Comparison of ENCODE assay signal across 17 cellular contexts in genomic region chr9:128025756-128026155, GRCh38. TPM values are rescaled to one million over a fixed set of nuclear protein-coding genes. Genes with fewer than 3 reads are reported as not detected.
A peak's percentile ranks its signal among the peaks of the same experiment; 100 is the strongest.
DNase-seq lines count a peak whose midpoint lies in the region; ATAC-seq and TF ChIP-seq lines count a peak whose summit lies in the region.
"Had no signal": no experiment of that assay in that cellular context is flagged by ENCODE, and none has a peak within 500 bp of the region (broad histone marks: within the 10 kb centered on the region; RNA-seq: fewer than 3 reads in every experiment).

No MANE protein-coding gene starts in this region.

- H3K27me3 Mint-ChIP-seq in CD4-positive, alpha-beta T cell, result no peaks in the 10 kb centered on the region
- no peaks in the 10 kb centered on the region for H3K27me3 Mint-ChIP-seq in activated T-helper 2 cell treated with anti-CD3 and anti-CD28 coated beads, Interferon-gamma antibody, Interleukin-2, Interleukin-4, amounts not matched to agents 10 μg/mL and 5 μg/mL and 100 μg/mL, durations not matched to agents 14 hours and 24 hours and 36 hours (ENCODE audit: low read depth)
- H3K27me3 Mint-ChIP-seq in nephron progenitor cell (ENCODE audit: low read depth, poor library complexity), result peaks cover 12% of the 10 kb centered on the region

- POLR2A ChIA-PET in CD4-positive, alpha-beta T cell (lab: Charles Lee), result interaction anchor here (1.0 to 21.3 kb wide), 16 partner anchors 9 to 1010 kb away, joined by 3 to 1020 read pairs (median 10); partner anchors contain the start of genes EEIG1, MIGA2, NAIF1 and SLC25A25

- H3K4me3 Mint-ChIP-seq in CD4-positive, alpha-beta T cell, result peak overlapping the region; percentile 80
- H3K4me3 Mint-ChIP-seq in activated T-helper 2 cell treated with anti-CD3 and anti-CD28 coated beads, Interferon-gamma antibody, Interleukin-2, Interleukin-4, amounts not matched to agents 10 μg/mL and 5 μg/mL and 100 μg/mL, durations not matched to agents 14 hours and 24 hours and 36 hours (ENCODE audit: low read depth), result peak overlapping the region; percentile 65
- no peak overlapping the region for H3K4me3 Mint-ChIP-seq in nephron progenitor cell

- H3K36me3 Mint-ChIP-seq in CD4-positive, alpha-beta T cell (ENCODE audit: low read depth), result no peaks in the 10 kb centered on the region
- no peaks in the 10 kb centered on the region for H3K36me3 Mint-ChIP-seq in activated T-helper 2 cell treated with anti-CD3 and anti-CD28 coated beads, Interferon-gamma antibody, Interleukin-2, Interleukin-4, amounts not matched to agents 10 μg/mL and 5 μg/mL and 100 μg/mL, durations not matched to agents 14 hours and 24 hours and 36 hours (ENCODE audit: low read depth)
- H3K36me3 Mint-ChIP-seq in nephron progenitor cell (ENCODE audit: low read depth), result no peaks in the 10 kb centered on the region

- CTCF ChIA-PET in CD4-positive, alpha-beta T cell (lab: Charles Lee), result interaction anchor here (0.9 to 6.4 kb wide), 6 partner anchors 9 to 291 kb away, joined by 3 to 41 read pairs (median 4); partner anchors contain the start of gene TOR2A

- intact Hi-C loops in CD4-positive, alpha-beta T cell (cut with DNase I, micrococcal nuclease), result loop anchor here (1.0 to 2.0 kb wide), 6 partner anchors 18 to 83 kb away; partner anchors contain the start of genes EEIG1 (in 1 of the 2) and NAIF1 (in 1 of the 2)
- intact Hi-C loops in activated T-helper 2 cell treated with anti-CD3 and anti-CD28 coated beads, Interferon-gamma antibody, Interleukin-2, Interleukin-4, amounts not matched to agents 10 μg/mL and 5 μg/mL and 100 μg/mL, durations not matched to agents 14 hours and 24 hours and 36 hours (cut with micrococcal nuclease), result loop anchor here (1.0 kb wide), 4 partner anchors 18 to 73 kb away; no protein-coding TSS in a partner anchor

- no peak for TF ChIP-seq POLR2A in GM18505 (IDR thresholded peaks at IDR 0.05; ENCODE audit: borderline replicate concordance, extremely low read depth, insufficient read depth, insufficient read length)

- peak; percentile 1 for ATAC-seq in CD4-positive, alpha-beta T cell (ENCODE audit: poor library complexity)
- no peak for ATAC-seq in GM18505 (IDR thresholded peaks at IDR 0.05; ENCODE audit: unreplicated experiment)
- ATAC-seq: gastrocnemius medialis had no signal

- peak in 4 of 10 experiments; percentile 25 to 47 (median 36) for DNase-seq in CD4-positive, alpha-beta T cell
- DNase-seq in activated T-helper 2 cell treated with anti-CD3 and anti-CD28 coated beads, Interferon-gamma antibody, Interleukin-2, Interleukin-4, amounts not matched to agents 10 μg/mL and 5 μg/mL and 100 μg/mL, durations not matched to agents 14 hours and 24 hours and 36 hours (ENCODE audit: low spot score), result peak; percentile 22
- DNase-seq in nephron progenitor cell (no peak), NCI-H748 treated with DMSO at 0.1 percent for 48 hours (lab: John Stamatoyannopoulos, UW) (no peak), C1 segment of cervical spinal cord (lab: John Stamatoyannopoulos, UW) (no peak)
- no peak for DNase-seq in central memory CD4-positive, alpha-beta T cell
- DNase-seq: BE2C, mesendoderm, NCI-H1092 treated with DMSO at 0.1 percent for 48 hours, NCI-H2171 treated with DMSO at 0.1 percent for 48 hours, posterior cingulate gyrus, SJCRH30 had no signal

- TF ChIP-seq CTCF in CD4-positive, alpha-beta T cell (IDR thresholded peaks at IDR 0.05), result no peak
- TF ChIP-seq CTCF in nephron progenitor cell (IDR thresholded peaks at IDR 0.05), result no peak

- H3K9me3 Mint-ChIP-seq in CD4-positive, alpha-beta T cell, result no peaks in the 10 kb centered on the region
- peaks cover 2% of the 10 kb centered on the region for H3K9me3 Mint-ChIP-seq in activated T-helper 2 cell treated with anti-CD3 and anti-CD28 coated beads, Interferon-gamma antibody, Interleukin-2, Interleukin-4, amounts not matched to agents 10 μg/mL and 5 μg/mL and 100 μg/mL, durations not matched to agents 14 hours and 24 hours and 36 hours
- no peaks in the 10 kb centered on the region for H3K9me3 Mint-ChIP-seq in nephron progenitor cell

- no peaks in the 10 kb centered on the region for H3K27me3 ChIP-seq in CD4-positive, alpha-beta T cell (ENCODE audit: control insufficient read depth, insufficient read depth, low read length)
- H3K27me3 ChIP-seq: BE2C, gastrocnemius medialis, tibial nerve had no signal

- peak overlapping the region; percentile 94 for H3K27ac Mint-ChIP-seq in CD4-positive, alpha-beta T cell
- H3K27ac Mint-ChIP-seq in activated T-helper 2 cell treated with anti-CD3 and anti-CD28 coated beads, Interferon-gamma antibody, Interleukin-2, Interleukin-4, amounts not matched to agents 10 μg/mL and 5 μg/mL and 100 μg/mL, durations not matched to agents 14 hours and 24 hours and 36 hours, result peak overlapping the region; percentile 92
- H3K27ac Mint-ChIP-seq in nephron progenitor cell, result peak overlapping the region; percentile 29

- H3K36me3 ChIP-seq in KOPT-K1 (ENCODE audit: insufficient read depth, low read length), result no peaks in the 10 kb centered on the region
- H3K36me3 ChIP-seq: BE2C, gastrocnemius medialis, SJCRH30, tibial nerve had no signal

- peaks cover 92% of the 10 kb centered on the region for H3K4me1 Mint-ChIP-seq in CD4-positive, alpha-beta T cell (ENCODE audit: low read depth)
- H3K4me1 Mint-ChIP-seq in activated T-helper 2 cell treated with anti-CD3 and anti-CD28 coated beads, Interferon-gamma antibody, Interleukin-2, Interleukin-4, amounts not matched to agents 10 μg/mL and 5 μg/mL and 100 μg/mL, durations not matched to agents 14 hours and 24 hours and 36 hours (ENCODE audit: low read depth), result peaks cover 79% of the 10 kb centered on the region
- peaks cover 7% of the 10 kb centered on the region for H3K4me1 Mint-ChIP-seq in nephron progenitor cell

- H3K27ac ChIP-seq in CD4-positive, alpha-beta T cell (ENCODE audit: low read depth, low read length), result peak overlapping the region; percentile 94
- H3K27ac ChIP-seq in KOPT-K1 (ENCODE audit: low read depth, low read length, poor library complexity, severe bottlenecking), result peak overlapping the region; percentile 77
- H3K27ac ChIP-seq: gastrocnemius medialis, SJCRH30, VCaP had no signal

- H3K9me3 ChIP-seq in CD4-positive, alpha-beta T cell (ENCODE audit: control insufficient read depth, low read length), result no peaks in the 10 kb centered on the region
- H3K9me3 ChIP-seq in KOPT-K1 (ENCODE audit: insufficient read depth, low read length, poor library complexity, severe bottlenecking), result no peaks in the 10 kb centered on the region
- H3K9me3 ChIP-seq: BE2C, gastrocnemius medialis, SJCRH30, tibial nerve had no signal

RNA-seq across cellular contexts. Expression of gene NAIF1, which starts 41.4 kb away (rescaled TPM):
- 10 to 100 TPM; 11.5 to 16.8 TPM for total RNA-seq in CD4-positive, alpha-beta T cell
- total RNA-seq in activated T-helper 2 cell treated with anti-CD3 and anti-CD28 coated beads, Interferon-gamma antibody, Interleukin-2, Interleukin-4, amounts not matched to agents 10 μg/mL and 5 μg/mL and 100 μg/mL, durations not matched to agents 14 hours and 24 hours and 36 hours, result 10.2 and 10.5 TPM in 2 replicates

RNA-seq across cellular contexts. Expression of gene SLC25A25, which starts 42.3 kb away (rescaled TPM):
- 10 to 100 TPM; 16.9 to 17.7 TPM for total RNA-seq in CD4-positive, alpha-beta T cell
- total RNA-seq in activated T-helper 2 cell treated with anti-CD3 and anti-CD28 coated beads, Interferon-gamma antibody, Interleukin-2, Interleukin-4, amounts not matched to agents 10 μg/mL and 5 μg/mL and 100 μg/mL, durations not matched to agents 14 hours and 24 hours and 36 hours, result 11.3 and 11.9 TPM in 2 replicates

RNA-seq across cellular contexts. Expression of gene EEIG1, which starts 45.0 kb away (rescaled TPM):
- 100 to 1,000 TPM; 440 to 463 TPM for total RNA-seq in CD4-positive, alpha-beta T cell
- 43.8 and 53.3 TPM in 2 replicates for total RNA-seq in activated T-helper 2 cell treated with anti-CD3 and anti-CD28 coated beads, Interferon-gamma antibody, Interleukin-2, Interleukin-4, amounts not matched to agents 10 μg/mL and 5 μg/mL and 100 μg/mL, durations not matched to agents 14 hours and 24 hours and 36 hours

Comparison
In these comparisons a context has a peak if more than half of its experiments do, and no peak if none do; other contexts are left out.
1. H3K27ac Mint-ChIP-seq: peak in every context shown above with its lines; median percentile 94 in CD4-positive, alpha-beta T cell; 92 in activated T-helper 2 cell treated with anti-CD3 and anti-CD28 coated beads, Interferon-gamma antibody, Interleukin-2, Interleukin-4, amounts not matched to agents 10 μg/mL and 5 μg/mL and 100 μg/mL, durations not matched to agents 14 hours and 24 hours and 36 hours; 29 in nephron progenitor cell.